In the genomic region with DNA sequence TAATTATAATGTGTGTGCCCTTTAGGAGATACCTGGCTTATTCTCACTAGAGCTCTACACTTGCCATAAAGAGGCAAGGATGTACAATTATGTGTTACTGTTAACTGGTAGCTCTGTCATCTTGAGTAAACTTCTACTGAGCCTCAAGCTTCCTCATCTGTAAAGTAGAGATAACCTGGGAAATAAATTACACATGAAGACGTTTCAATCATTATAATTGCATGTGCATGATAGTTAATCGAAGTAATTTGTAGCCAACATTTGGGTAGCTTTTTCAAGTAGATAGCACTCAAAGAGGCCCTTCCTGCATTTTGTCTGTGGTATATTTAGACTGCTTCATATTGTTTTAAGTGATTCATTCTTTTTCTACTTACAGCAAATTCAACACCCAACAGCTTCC, we compare ENCODE assay signal across 13 cellular contexts. TPM values are rescaled to one million over a fixed set of nuclear protein-coding genes. Genes with fewer than 3 reads are reported as not detected.
DNase-seq lines count a peak whose midpoint lies in the region; ATAC-seq and TF ChIP-seq lines count a peak whose summit lies in the region.
"Had no signal": no experiment of that assay in that cellular context is flagged by ENCODE, and none has a peak within 500 bp of the region (broad histone marks: within the 10 kb centered on the region; RNA-seq: fewer than 3 reads in every experiment).

No MANE protein-coding gene starts in this region.

- peaks cover 2% of the 10 kb centered on the region for H3K79me1 ChIP-seq in mesenchymal stem cell (replicated peaks; ENCODE audit: low read length, poor library complexity, severe bottlenecking)

- H2AK5ac ChIP-seq in mesenchymal stem cell (ENCODE audit: low read length, severe bottlenecking) = no peak overlapping the region

- no peak overlapping the region for H4K8ac ChIP-seq in mesenchymal stem cell (ENCODE audit: low read length)

- H2BK120ac ChIP-seq in mesenchymal stem cell (ENCODE audit: low read depth, low read length) = no peak overlapping the region

- peaks cover 39 to 66% (median 46%) of the 10 kb centered on the region in 10 experiments for H3K4me1 ChIP-seq in BLaER1 treated with 17β-estradiol and CSF1 and Interleukin-3, amounts not matched to agents 10 nM and 100 nM
- H3K4me1 ChIP-seq in DND-41 (ENCODE audit: insufficient read depth, low read length) = peaks cover 74% of the 10 kb centered on the region
- peaks cover 14% of the 10 kb centered on the region for H3K4me1 ChIP-seq in mesenchymal stem cell (ENCODE audit: control insufficient read depth, insufficient read depth, low read depth, low read length)

- WGBS in mesenchymal stem cell = 100% methylated on average over 1 of the region's 2 CpGs

- H3K36me3 ChIP-seq in BLaER1 treated with 17β-estradiol and CSF1 and Interleukin-3, amounts not matched to agents 10 nM and 100 nM = peaks cover 62 to 67% (median 65%) of the 10 kb centered on the region in 11 experiments
- peaks cover 70% of the 10 kb centered on the region for H3K36me3 ChIP-seq in DND-41 (ENCODE audit: insufficient read depth, low read length)
- peaks cover 15 to 63% of the 10 kb centered on the region in 2 experiments for H3K36me3 ChIP-seq in mesenchymal stem cell (ENCODE audit: control insufficient read depth in 1 of 2, insufficient read depth in 2 of 2, low read depth in 1 of 2, low read length in 2 of 2)

- DNase-seq in DND-41 = no peak
- DNase-seq in mesenchymal stem cell = no peak
- DNase-seq in NK-92 treated with Interleukin-12 subunit alpha and Interleukin-12 subunit beta, amount 100 ng/mL, for 24 hours (lab: John Stamatoyannopoulos, UW) = no peak
- DNase-seq in cerebellar nuclear complex (lab: John Stamatoyannopoulos, UW) = no peak
- DNase-seq: NCI-H146, NCI-H524 treated with DMSO at 0.1 percent for 48 hours, SHP77 had no signal

- no peaks in the 10 kb centered on the region for H3K9me3 ChIP-seq in BLaER1 treated with 17β-estradiol and CSF1 and Interleukin-3, amounts not matched to agents 10 nM and 100 nM (replicated peaks in 1 of 11)
- H3K9me3 ChIP-seq in DND-41 (ENCODE audit: insufficient read depth, low read length, severe bottlenecking) (no peaks in the 10 kb centered on the region), mesenchymal stem cell (ENCODE audit: control insufficient read depth, low read length) (no peaks in the 10 kb centered on the region)
- H3K9me3 ChIP-seq: suprapubic skin had no signal

- H2BK5ac ChIP-seq in mesenchymal stem cell (ENCODE audit: low read depth, low read length, poor library complexity, severe bottlenecking) = no peak overlapping the region

- H2BK12ac ChIP-seq in mesenchymal stem cell (ENCODE audit: low read length in 2 of 2) = no peak overlapping the region

- no peak overlapping the region for H3K14ac ChIP-seq in mesenchymal stem cell (ENCODE audit: low read length in 2 of 2)

- no peak overlapping the region for H3K18ac ChIP-seq in mesenchymal stem cell (ENCODE audit: low read depth in 1 of 2, low read length in 2 of 2)

- ATAC-seq in DND-41 (ENCODE audit: insufficient read depth, low read depth) (no peak), HG03097 (IDR thresholded peaks at IDR 0.05; ENCODE audit: low FRiP score, unreplicated experiment) (no peak)
- ATAC-seq: left lobe of liver had no signal

- H3K23ac ChIP-seq in mesenchymal stem cell (ENCODE audit: low read length in 2 of 2) = no peak overlapping the region

- H3K79me2 ChIP-seq in DND-41 (ENCODE audit: insufficient read depth, low read length) = peaks cover 90% of the 10 kb centered on the region

- H3K4ac ChIP-seq in mesenchymal stem cell (ENCODE audit: low read depth in 1 of 2, low read length in 2 of 2) = no peak overlapping the region

- H2BK15ac ChIP-seq in mesenchymal stem cell (ENCODE audit: low read depth, poor library complexity, severe bottlenecking) = no peak overlapping the region

- no peaks in the 10 kb centered on the region for H3K27me3 ChIP-seq in BLaER1 treated with 17β-estradiol and CSF1 and Interleukin-3, amounts not matched to agents 10 nM and 100 nM
- H3K27me3 ChIP-seq in DND-41 (ENCODE audit: insufficient read depth, low read length, poor library complexity) = no peaks in the 10 kb centered on the region
- H3K27me3 ChIP-seq in mesenchymal stem cell (ENCODE audit: control insufficient read depth in 1 of 2, insufficient read depth in 1 of 2, low read length in 2 of 2) = no peaks in the 10 kb centered on the region
- H3K27me3 ChIP-seq: suprapubic skin had no signal

- H3K9ac ChIP-seq in BLaER1 treated with 17β-estradiol and CSF1 and Interleukin-3, amounts not matched to agents 10 nM and 100 nM = peak overlapping the region in 8 of 11 experiments; percentile 88 to 99 (median 97); a peak in 10 of 22 replicates
- peak overlapping the region; percentile 92 for H3K9ac ChIP-seq in DND-41 (ENCODE audit: low read depth, low read length)
- peak overlapping the region; percentile 100 for H3K9ac ChIP-seq in mesenchymal stem cell (ENCODE audit: low read length)

- peak overlapping the region in 1 of 11 experiments; percentile 91; a peak in 1 of 22 replicates for H3K27ac ChIP-seq in BLaER1 treated with 17β-estradiol and CSF1 and Interleukin-3, amounts not matched to agents 10 nM and 100 nM
- H3K27ac ChIP-seq in DND-41 (ENCODE audit: low read length) (no peak overlapping the region), VCaP (peak overlapping the region; percentile 95; the same call in 1 of the 2 replicates), mesenchymal stem cell (ENCODE audit: low read length, poor library complexity, severe bottlenecking) (no peak overlapping the region)
- H3K27ac ChIP-seq: suprapubic skin had no signal

- H3K4me2 ChIP-seq in BLaER1 treated with 17β-estradiol and CSF1 and Interleukin-3, amounts not matched to agents 10 nM and 100 nM = peak overlapping the region; percentile 81 to 97 (median 90)
- H3K4me2 ChIP-seq in DND-41 (ENCODE audit: insufficient read depth, low read length) (peak overlapping the region; percentile 82; the same call in 1 of the 2 replicates), mesenchymal stem cell (ENCODE audit: low read length, poor library complexity, severe bottlenecking) (no peak overlapping the region)

- peaks cover 0 to 71% (median 58%) of the 10 kb centered on the region in 11 experiments; a peak in 18 of 22 replicates for H4K20me1 ChIP-seq in BLaER1 treated with 17β-estradiol and CSF1 and Interleukin-3, amounts not matched to agents 10 nM and 100 nM
- peaks cover 6% of the 10 kb centered on the region for H4K20me1 ChIP-seq in DND-41 (ENCODE audit: insufficient read depth, low read length)

- TF ChIP-seq CTCF in DND-41 (IDR thresholded peaks at IDR 0.05; ENCODE audit: borderline replicate concordance, extremely low read depth, low read length, poor library complexity, severe bottlenecking) = no peak
- no peak for TF ChIP-seq CTCF in VCaP (conservative IDR thresholded peaks at IDR 0.05)

- H2AFZ ChIP-seq in DND-41 (ENCODE audit: low read depth, low read length) (no peak overlapping the region), mesenchymal stem cell (ENCODE audit: low read depth, low read length) (no peak overlapping the region)

- H4K91ac ChIP-seq in mesenchymal stem cell (ENCODE audit: low read length) = no peak overlapping the region

- peak overlapping the region in 7 of 10 experiments; percentile 88 to 100 (median 95); a peak in 10 of 20 replicates for H3K4me3 ChIP-seq in BLaER1 treated with 17β-estradiol and CSF1 and Interleukin-3, amounts not matched to agents 10 nM and 100 nM
- H3K4me3 ChIP-seq in DND-41 (ENCODE audit: low read depth in 1 of 2, low read length in 2 of 2) (peak overlapping the region in 1 of 2 experiments; percentile 22; a peak in 1 of 4 replicates), mesenchymal stem cell (ENCODE audit: insufficient read depth in 1 of 2, low read depth in 1 of 2, low read length in 2 of 2) (no peak overlapping the region)
- H3K4me3 ChIP-seq: suprapubic skin had no signal

RNA-seq across cellular contexts. Expression of a gene that starts 2.4 kb away (rescaled TPM):
- 153 TPM for polyA plus RNA-seq in mesenchymal stem cell (2013, experiment 1 of 2)
- 160 TPM for polyA plus RNA-seq in mesenchymal stem cell (2013, experiment 2 of 2)

RNA-seq across cellular contexts. Expression of a gene that starts 2.7 kb away (rescaled TPM):
- polyA plus RNA-seq in mesenchymal stem cell (2013, experiment 1 of 2) = 17.2 TPM
- 18.2 TPM for polyA plus RNA-seq in mesenchymal stem cell (2013, experiment 2 of 2)

RNA-seq across cellular contexts. Expression of a gene that starts 10.1 kb away (rescaled TPM):
- polyA plus RNA-seq in mesenchymal stem cell (2013, experiment 1 of 2) = 131 TPM
- polyA plus RNA-seq in mesenchymal stem cell (2013, experiment 2 of 2) = 133 TPM

RNA-seq across cellular contexts. Expression of a gene that starts 38.8 kb away (rescaled TPM):
- polyA plus RNA-seq in mesenchymal stem cell (2013, experiment 1 of 2) = 0.10 TPM
- polyA plus RNA-seq in mesenchymal stem cell (2013, experiment 2 of 2) = 0.05 TPM
- polyA plus RNA-seq: IgD-negative memory B cell had no signal

RNA-seq across cellular contexts. Expression of a gene that starts 52.3 kb away (rescaled TPM):
- polyA plus RNA-seq in mesenchymal stem cell (2013, experiment 1 of 2) = 202 TPM
- 217 TPM for polyA plus RNA-seq in mesenchymal stem cell (2013, experiment 2 of 2)

Comparison
In these comparisons a context has a peak if more than half of its experiments do, and no peak if none do; other contexts are left out.
1. H3K4me3 ChIP-seq: peak in BLaER1 treated with 17β-estradiol and CSF1 and Interleukin-3, amounts not matched to agents 10 nM and 100 nM (7 of 10); none in mesenchymal stem cell (0 of 2).
2. Peak in every context shown above with its lines, with median percentiles within 50 percentile points of each other: H3K9ac ChIP-seq.